Comparison of ENCODE assay signal across 8 cellular contexts in genomic region chr12:12474471-12474928, GRCh38.
DNase-seq lines count a peak whose midpoint lies in the region; ATAC-seq lines count a peak whose summit lies in the region.

No MANE protein-coding gene starts in this region.

- no peaks in the 10 kb centered on the region for H4K20me1 ChIP-seq in GM23248 (ENCODE audit: insufficient read depth)

- H3K36me3 ChIP-seq in GM23248 (ENCODE audit: low read depth), result peaks cover 6% of the 10 kb centered on the region; the same call in 1 of the 2 replicates

- H2AFZ ChIP-seq in GM23248, result no peak overlapping the region

- no peak overlapping the region for H3K9ac ChIP-seq in GM23248

- H3K4me1 ChIP-seq in GM23248 (ENCODE audit: insufficient read depth), result no peaks in the 10 kb centered on the region

- H3K4me3 ChIP-seq in GM23248, result no peak overlapping the region

- no peak overlapping the region for H3K4me2 ChIP-seq in GM23248 (ENCODE audit: unreplicated experiment)

- ATAC-seq in HG03097 (IDR thresholded peaks at IDR 0.05; ENCODE audit: low FRiP score, unreplicated experiment), result peak; percentile 13

- no peaks in the 10 kb centered on the region for H3K79me2 ChIP-seq in GM23248 (ENCODE audit: insufficient read depth)

- no peaks in the 10 kb centered on the region for H3F3A ChIP-seq in GM23248 (ENCODE audit: insufficient read depth)

- H3K9me2 ChIP-seq in GM23248 (ENCODE audit: insufficient read depth), result no peaks in the 10 kb centered on the region

- no peaks in the 10 kb centered on the region for H3K9me3 ChIP-seq in GM23248 (ENCODE audit: low read depth)

- H3K27me3 ChIP-seq in GM23248 (replicated peaks; ENCODE audit: insufficient read depth), result no peaks in the 10 kb centered on the region

- no peak overlapping the region for H3K27ac ChIP-seq in GM23248

- DNase-seq in activated CD8-positive, alpha-beta memory T cell treated with anti-CD3 and anti-CD28 coated beads for 24 hours, result peak; percentile 68
- no peak for DNase-seq in activated CD8-positive, alpha-beta memory T cell treated with anti-CD3 and anti-CD28 coated beads, Interleukin-2, amount 50 U/mL, for 4 hours
- peak; percentile 29 for DNase-seq in activated effector memory CD4-positive, alpha-beta T cell treated with Interleukin-2 at 50 U/mL for 16 hours
- DNase-seq in stimulated activated CD8-positive, alpha-beta memory T cell treated with anti-CD3 and anti-CD28 coated beads, Interleukin-4, amount 100 ng/mL, for 48 hours, result peak; percentile 70
- DNase-seq in A172 (ENCODE audit: low spot score) (no peak), GM23248 (no peak), NCI-H128 (lab: John Stamatoyannopoulos, UW; ENCODE audit: unreplicated experiment) (no peak)

- WGBS in GM23248 (ENCODE audit: low coverage in 1 of 2, low lambda C conversion rate in 2 of 2, missing lambda C conversion rate in 2 of 2), 2 experiments, result 78 to 82% methylated on average over 8 of the region's 8 CpGs

- in situ Hi-C loops in GM23248 (cut with MboI), result no loop called here

Comparison
In these comparisons a context has a peak if more than half of its experiments do, and no peak if none do; other contexts are left out.
1. DNase-seq: peak in activated CD8-positive, alpha-beta memory T cell treated with anti-CD3 and anti-CD28 coated beads for 24 hours (single experiment), activated effector memory CD4-positive, alpha-beta T cell treated with Interleukin-2 at 50 U/mL for 16 hours (single experiment) and stimulated activated CD8-positive, alpha-beta memory T cell treated with anti-CD3 and anti-CD28 coated beads, Interleukin-4, amount 100 ng/mL, for 48 hours (single experiment); none in activated CD8-positive, alpha-beta memory T cell treated with anti-CD3 and anti-CD28 coated beads, Interleukin-2, amount 50 U/mL, for 4 hours (single experiment), A172 (single experiment), GM23248 (single experiment) and NCI-H128 (single experiment).